35 cellular contexts compared by ENCODE assay signal in the genomic region with DNA sequence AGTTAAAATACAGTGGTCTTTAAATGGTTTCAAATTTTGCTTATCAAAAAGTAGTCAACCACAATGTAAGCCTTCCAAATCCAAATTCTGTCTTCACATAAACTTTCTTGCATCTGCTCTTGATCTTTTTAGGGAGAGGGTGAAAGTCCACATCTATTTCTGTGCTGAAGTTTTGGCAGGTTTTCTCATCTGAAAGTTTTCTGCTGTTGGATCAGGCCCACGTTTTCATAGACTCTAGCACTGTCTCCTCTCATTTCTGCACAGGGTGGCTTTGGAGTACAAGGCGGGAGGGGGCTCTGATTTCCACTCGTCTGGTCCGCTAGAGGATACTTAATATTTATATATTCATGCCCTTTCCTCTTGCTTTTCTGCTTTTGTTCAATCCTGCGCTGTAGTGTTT. TPM values are rescaled to one million over a fixed set of nuclear protein-coding genes. Genes with fewer than 3 reads are reported as not detected.
A peak's percentile ranks its signal among the peaks of the same experiment; 100 is the strongest.
DNase-seq lines count a peak whose midpoint lies in the region; ATAC-seq, FAIRE-seq and TF ChIP-seq lines count a peak whose summit lies in the region.
"Had no signal": no experiment of that assay in that cellular context is flagged by ENCODE, and none has a peak within 500 bp of the region (broad histone marks: within the 10 kb centered on the region; RNA-seq: fewer than 3 reads in every experiment).

No MANE protein-coding gene starts in this region.

- TF ChIP-seq RAD21 in liver (IDR thresholded peaks at IDR 0.05) (no peak), HepG2 (CRISPR knock-in tag; IDR thresholded peaks at IDR 0.05) (no peak)

- TF ChIP-seq POLR2A in HepG2 (IDR thresholded peaks at IDR 0.05; ENCODE audit: insufficient read depth in 1 of 2, low read depth in 2 of 2, low read length in 2 of 2) (no peak), right lobe of liver (IDR thresholded peaks at IDR 0.05) (no peak), heart left ventricle (IDR thresholded peaks at IDR 0.05) (no peak)

- no peaks in the 10 kb centered on the region for H3K9me3 Mint-ChIP-seq in natural killer cell treated with Interleukin-12 subunit alpha and Interleukin-12 subunit beta and Interleukin-15 and Interleukin-18, amount 100 ng/mL, for 72 hours
- H3K9me3 Mint-ChIP-seq: CD4-positive, alpha-beta T cell; CD8-positive, alpha-beta memory T cell; CD8-positive, alpha-beta T cell had no signal

- H3K4me1 Mint-ChIP-seq in natural killer cell treated with Interleukin-12 subunit alpha and Interleukin-12 subunit beta and Interleukin-15 and Interleukin-18, amount 100 ng/mL, for 72 hours (ENCODE audit: low read depth in 2 of 2): no peaks in the 10 kb centered on the region
- H3K4me1 Mint-ChIP-seq: B cell; CD14-positive monocyte; CD4-positive, alpha-beta memory T cell; CD4-positive, CD25-positive, alpha-beta regulatory T cell; CD8-positive, alpha-beta memory T cell had no signal

- POLR2A ChIA-PET in HepG2 (lab: Yijun Ruan, JAX): no interaction called here

- BruUV-seq in HepG2 (replicated peaks; lab: Mats Ljungman, UMichigan): no TSS peak

- in situ Hi-C loops in HepG2 (cut with HindIII; ENCODE audit: extremely low pct_ligation_motif_present, low pct_unique_long_range_greater_than_20kb): no loop called here

- H3K27ac ChIP-seq in liver (ENCODE audit: low read depth in 1 of 2, low read length in 2 of 2) (no peak overlapping the region), HepG2 (ENCODE audit: extremely low read length, insufficient read depth, low read length) (no peak overlapping the region), right lobe of liver (no peak overlapping the region), heart left ventricle (no peak overlapping the region)
- H3K27ac ChIP-seq: 22Rv1; A549; BLaER1; BLaER1 treated with 17β-estradiol and CSF1 and Interleukin-3, amounts not matched to agents 10 nM and 100 nM; C4-2B had no signal

- FAIRE-seq in HepG2 (lab: Jason Lieb, UNC): no peak
- FAIRE-seq: A204.1, A549, D721Med had no signal

- WGBS in liver: 80% methylated on average over 5 of the region's 5 CpGs
- 60% methylated on average over 5 of the region's 5 CpGs for WGBS in HepG2 (ENCODE audit: low lambda C conversion rate)
- WGBS in right lobe of liver (ENCODE audit: insufficient coverage, low coverage, low lambda C conversion rate, missing lambda C conversion rate): 60% methylated on average over 5 of the region's 5 CpGs
- WGBS in heart left ventricle, 4 donors: 85 to 88% (median 86%) methylated on average over 5 of the region's 5 CpGs

- peaks cover 3 to 25% of the 10 kb centered on the region in 2 donors for H3K27me3 Mint-ChIP-seq in natural killer cell treated with Interleukin-12 subunit alpha and Interleukin-12 subunit beta and Interleukin-15 and Interleukin-18, amount 100 ng/mL, for 72 hours

- H3K4me3 ChIP-seq in liver (ENCODE audit: low read depth in 1 of 3, low read length in 3 of 3): no peak overlapping the region
- no peak overlapping the region for H3K4me3 ChIP-seq in HepG2 (replicated peaks in 1 of 3; ENCODE audit: insufficient read depth in 1 of 3, low read depth in 2 of 3, low read length in 3 of 3)
- no peak overlapping the region for H3K4me3 ChIP-seq in right lobe of liver
- H3K4me3 ChIP-seq in heart left ventricle: no peak overlapping the region
- H3K4me3 ChIP-seq: A549; BLaER1; BLaER1 treated with 17β-estradiol and CSF1 and Interleukin-3, amounts not matched to agents 10 nM and 100 nM had no signal

- peaks cover 0 to 12% (median 8%) of the 10 kb centered on the region in 4 donors for H3K4me1 ChIP-seq in liver (ENCODE audit: control insufficient read depth in 4 of 4, insufficient read depth in 4 of 4, low read length in 3 of 4)
- H3K4me1 ChIP-seq in HepG2 (ENCODE audit: insufficient read depth, low read length): peaks cover 21% of the 10 kb centered on the region
- peaks cover 0 to 22% (median 3%) of the 10 kb centered on the region in 4 donors for H3K4me1 ChIP-seq in right lobe of liver
- no peaks in the 10 kb centered on the region for H3K4me1 ChIP-seq in heart left ventricle
- H3K4me1 ChIP-seq: A549; BE2C; BLaER1; BLaER1 treated with 17β-estradiol and CSF1 and Interleukin-3, amounts not matched to agents 10 nM and 100 nM had no signal

- H3K27ac Mint-ChIP-seq in natural killer cell treated with Interleukin-12 subunit alpha and Interleukin-12 subunit beta and Interleukin-15 and Interleukin-18, amount 100 ng/mL, for 72 hours: no peak overlapping the region
- H3K27ac Mint-ChIP-seq: B cell; CD14-positive monocyte; CD4-positive, alpha-beta memory T cell; CD4-positive, alpha-beta T cell; CD4-positive, CD25-positive, alpha-beta regulatory T cell; CD8-positive, alpha-beta memory T cell; CD8-positive, alpha-beta T cell had no signal

- H2AFZ ChIP-seq in HepG2 (ENCODE audit: low read length): no peak overlapping the region

- CTCF ChIA-PET in HepG2 (lab: Yijun Ruan, JAX; ENCODE audit: low intra/inter-chr PET ratio, low total read pairs): no interaction called here

- TF ChIP-seq EP300 in HepG2 (IDR thresholded peaks at IDR 0.05; ENCODE audit: low read depth in 2 of 2, low read length in 2 of 2) (no peak), HepG2 (CRISPR knock-in tag; IDR thresholded peaks at IDR 0.05; ENCODE audit: borderline replicate concordance) (no peak)

- H3K9me3 ChIP-seq in liver (ENCODE audit: control insufficient read depth in 4 of 4, low read length in 3 of 4) (no peaks in the 10 kb centered on the region), HepG2 (ENCODE audit: low read length) (no peaks in the 10 kb centered on the region), right lobe of liver (no peaks in the 10 kb centered on the region), heart left ventricle (no peaks in the 10 kb centered on the region)
- H3K9me3 ChIP-seq: A549; BE2C; BLaER1; BLaER1 treated with 17β-estradiol and CSF1 and Interleukin-3, amounts not matched to agents 10 nM and 100 nM; Caco-2 had no signal

- H3K79me2 ChIP-seq in HepG2 (ENCODE audit: insufficient read depth, low read length): no peaks in the 10 kb centered on the region

- no peaks in the 10 kb centered on the region for H3K36me3 Mint-ChIP-seq in natural killer cell treated with Interleukin-12 subunit alpha and Interleukin-12 subunit beta and Interleukin-15 and Interleukin-18, amount 100 ng/mL, for 72 hours
- H3K36me3 Mint-ChIP-seq: CD14-positive monocyte; CD4-positive, alpha-beta memory T cell; CD4-positive, CD25-positive, alpha-beta regulatory T cell; CD8-positive, alpha-beta memory T cell; CD8-positive, alpha-beta T cell had no signal

- H3K27me3 ChIP-seq in liver (ENCODE audit: control insufficient read depth in 4 of 4, insufficient read depth in 4 of 4, low read length in 3 of 4): no peaks in the 10 kb centered on the region
- peaks cover 0 to 2% of the 10 kb centered on the region in 2 experiments; a peak in 1 of 5 replicates for H3K27me3 ChIP-seq in HepG2 (ENCODE audit: control insufficient read depth in 1 of 2, insufficient read depth in 2 of 2, low read length in 2 of 2)
- no peaks in the 10 kb centered on the region for H3K27me3 ChIP-seq in right lobe of liver
- H3K27me3 ChIP-seq in heart left ventricle: no peaks in the 10 kb centered on the region
- H3K27me3 ChIP-seq: BE2C; BLaER1; BLaER1 treated with 17β-estradiol and CSF1 and Interleukin-3, amounts not matched to agents 10 nM and 100 nM had no signal

- DNase-seq in HepG2 (ENCODE audit: low spot score): no peak
- no peak for DNase-seq in left lobe of liver (ENCODE audit: low spot score)
- no peak for DNase-seq in right lobe of liver
- DNase-seq in heart left ventricle: no peak
- DNase-seq in natural killer cell treated with Interleukin-12 subunit alpha and Interleukin-12 subunit beta and Interleukin-15 and Interleukin-18, amount 100 ng/mL, for 72 hours (ENCODE audit: low spot score): no peak
- DNase-seq: 8988T; ACHN; AML-193; BE2C; C1 segment of cervical spinal cord; Caco-2; Calu3; CD4-positive, alpha-beta memory T cell; CD4-positive, alpha-beta T cell; CD4-positive, CD25-positive, alpha-beta regulatory T cell; CD8-positive, alpha-beta memory T cell; CD8-positive, alpha-beta T cell; COR-L47; DMS 273 treated with DMSO at 0.1 percent for 48 hours; DMS153; DMS53; DMS79; DMS79 treated with DMSO at 0.1 percent for 48 hours; DND-41; EL had no signal

- ATAC-seq in HepG2 (no peak), left lobe of liver (peak; percentile 60), right lobe of liver (peak in 3 of 4 donors; percentile 11 to 54 (median 47)), heart left ventricle (no peak)
- no peak for ATAC-seq in natural killer cell treated with Interleukin-12 subunit alpha and Interleukin-12 subunit beta and Interleukin-15 and Interleukin-18, amount 100 ng/mL, for 72 hours
- ATAC-seq: A549; CD8-positive, alpha-beta T cell had no signal

- no peak overlapping the region for H3K4me3 Mint-ChIP-seq in natural killer cell treated with Interleukin-12 subunit alpha and Interleukin-12 subunit beta and Interleukin-15 and Interleukin-18, amount 100 ng/mL, for 72 hours
- H3K4me3 Mint-ChIP-seq: B cell; CD14-positive monocyte; CD4-positive, alpha-beta memory T cell; CD4-positive, alpha-beta T cell; CD4-positive, CD25-positive, alpha-beta regulatory T cell; CD8-positive, alpha-beta memory T cell; CD8-positive, alpha-beta T cell had no signal

- H3K9ac ChIP-seq in liver (ENCODE audit: low read depth in 1 of 2, low read length in 2 of 2) (no peak overlapping the region), HepG2 (ENCODE audit: insufficient read depth, low read depth, low read length) (no peak overlapping the region)
- H3K9ac ChIP-seq: BLaER1; BLaER1 treated with 17β-estradiol and CSF1 and Interleukin-3, amounts not matched to agents 10 nM and 100 nM had no signal

- H3K36me3 ChIP-seq in liver (ENCODE audit: control insufficient read depth in 4 of 4, insufficient read depth in 3 of 4, low read depth in 1 of 4, low read length in 3 of 4) (no peaks in the 10 kb centered on the region), HepG2 (replicated peaks in 1 of 2; ENCODE audit: control insufficient read depth in 1 of 2, insufficient read depth in 2 of 2, low read length in 2 of 2) (no peaks in the 10 kb centered on the region), right lobe of liver (no peaks in the 10 kb centered on the region), heart left ventricle (no peaks in the 10 kb centered on the region)
- H3K36me3 ChIP-seq: BE2C; BLaER1; BLaER1 treated with 17β-estradiol and CSF1 and Interleukin-3, amounts not matched to agents 10 nM and 100 nM had no signal

- intact Hi-C loops in HepG2 (cut with micrococcal nuclease; ENCODE audit: unreplicated experiment): loop anchor here (5.0 kb wide), 1 partner anchor 118 kb away; no protein-coding TSS in a partner anchor
- intact Hi-C loops in right lobe of liver (cut with DNase I): no loop called here
- intact Hi-C loops in heart left ventricle (cut with DNase I): no loop called here

- H3K4me2 ChIP-seq in HepG2 (ENCODE audit: low read depth, low read length): no peak overlapping the region
- H3K4me2 ChIP-seq: A549; BLaER1; BLaER1 treated with 17β-estradiol and CSF1 and Interleukin-3, amounts not matched to agents 10 nM and 100 nM had no signal

- TF ChIP-seq CTCF in liver (IDR thresholded peaks at IDR 0.05; ENCODE audit: low read depth, low read length, missing input control) (no peak), HepG2 (CRISPR knock-in tag; IDR thresholded peaks at IDR 0.05) (no peak), right lobe of liver (IDR thresholded peaks at IDR 0.05) (no peak), heart left ventricle (IDR thresholded peaks at IDR 0.05) (no peak)

- H4K20me1 ChIP-seq in HepG2 (ENCODE audit: insufficient read depth, low read length): no peaks in the 10 kb centered on the region
- H4K20me1 ChIP-seq: BLaER1; BLaER1 treated with 17β-estradiol and CSF1 and Interleukin-3, amounts not matched to agents 10 nM and 100 nM had no signal

RNA-seq across cellular contexts. Expression of gene TMEM150C, which starts 18.1 kb away (rescaled TPM):
- total RNA-seq in liver (1 to 10 TPM; 4.8 to 8.7 TPM), HepG2 (2016; rRNA removed; fragmentation: Illumina TruSeq; extraction: Trizol) (0.11 and 0.42 TPM in 2 replicates), left lobe of liver (8.1 TPM), right lobe of liver (10 to 100 TPM in 1 of 6 experiments, 1 to 10 TPM in 5; 3.5 to 11.8 (median 6.8) TPM), heart left ventricle (10 to 100 TPM in 8 of 9 donors, 1 to 10 TPM in 1; 8.8 to 22.9 (median 13.3) TPM)
- polyA plus RNA-seq in liver (1 to 10 TPM; 4.9 to 5.6 TPM), HepG2 (2011; rRNA removed) (0.24 and 0.33 TPM in 2 replicates), heart left ventricle (10 to 100 TPM in 1 of 2 donors, 1 to 10 TPM in 1; 6.2 to 11.3 TPM)
- not detected in 2 replicates for total RNA-seq in HepG2 (2016; cell fraction: cytosol; rRNA removed; fragmentation: Illumina TruSeq; extraction: Trizol; ENCODE audit: low read depth)
- total RNA-seq in HepG2 (2016; cell fraction: insoluble cytoplasmic fraction; rRNA removed; fragmentation: Illumina TruSeq; extraction: Trizol): 0.19 and 0.32 TPM in 2 replicates
- 0.12 and 0.14 TPM in 2 replicates for total RNA-seq in HepG2 (2016; cell fraction: membrane; rRNA removed; fragmentation: Illumina TruSeq; extraction: Trizol)
- total RNA-seq in HepG2 (2016; cell fraction: nucleus; rRNA removed; fragmentation: Illumina TruSeq; extraction: Trizol): 0.47 and 0.84 TPM in 2 replicates
- 0.21 and 0.37 TPM in 2 replicates for polyA plus RNA-seq in HepG2 (2011; cell fraction: cytosol; rRNA removed)
- 0.05 and 0.16 TPM in 2 replicates for polyA plus RNA-seq in HepG2 (2011; cell fraction: nucleus; rRNA removed)
- 0.20 and 0.62 TPM in 2 replicates for polyA plus RNA-seq in HepG2 (2012)
- 0.02 and 0.05 TPM in 2 replicates for polyA plus RNA-seq in HepG2 (2016; cell fraction: cytosol; fragmentation: Illumina TruSeq; extraction: Trizol; ENCODE audit: low read depth)
- polyA plus RNA-seq in HepG2 (2016; cell fraction: insoluble cytoplasmic fraction; fragmentation: Illumina TruSeq; extraction: Trizol; ENCODE audit: low read depth): 0.15 and 0.23 TPM in 2 replicates
- polyA plus RNA-seq in HepG2 (2016; cell fraction: membrane; fragmentation: Illumina TruSeq; extraction: Trizol; ENCODE audit: low read depth): 0.05 TPM in 1 of 2 replicates, not detected in the other
- 0.36 and 0.57 TPM in 2 replicates for polyA plus RNA-seq in HepG2 (2016; cell fraction: nucleus; fragmentation: Illumina TruSeq; extraction: Trizol; ENCODE audit: insufficient read depth, low read depth)
- polyA minus RNA-seq in HepG2 (2011; rRNA and poly(A)+ RNA removed; ENCODE audit: low replicate concordance): 0.28 TPM in 1 of 2 replicates, not detected in the other
- polyA minus RNA-seq in HepG2 (2011; cell fraction: cytosol; rRNA and poly(A)+ RNA removed): 0.26 TPM in 1 of 2 replicates, not detected in the other
- 0.13 and 0.37 TPM in 2 replicates for polyA minus RNA-seq in HepG2 (2011; cell fraction: nucleus; rRNA and poly(A)+ RNA removed)
- not detected for total RNA-seq in natural killer cell treated with Interleukin-12 subunit alpha and Interleukin-12 subunit beta and Interleukin-15 and Interleukin-18, amount 100 ng/mL, for 72 hours
- total RNA-seq: B cell; CD4-positive, alpha-beta memory T cell; CD4-positive, alpha-beta T cell; CD4-positive, CD25-positive, alpha-beta regulatory T cell; CD8-positive, alpha-beta memory T cell; CD8-positive, alpha-beta T cell had no signal
- polyA plus RNA-seq: CD14-positive monocyte had no signal

Comparison
In these comparisons a context has a peak if more than half of its experiments do, and no peak if none do; other contexts are left out.
1. ATAC-seq: peak in left lobe of liver (single experiment) and right lobe of liver (3 of 4); none in HepG2 (single experiment), heart left ventricle (0 of 4) and natural killer cell treated with Interleukin-12 subunit alpha and Interleukin-12 subunit beta and Interleukin-15 and Interleukin-18, amount 100 ng/mL, for 72 hours (0 of 2).